Comparison of ENCODE assay signal across 27 cellular contexts in the genomic region with DNA sequence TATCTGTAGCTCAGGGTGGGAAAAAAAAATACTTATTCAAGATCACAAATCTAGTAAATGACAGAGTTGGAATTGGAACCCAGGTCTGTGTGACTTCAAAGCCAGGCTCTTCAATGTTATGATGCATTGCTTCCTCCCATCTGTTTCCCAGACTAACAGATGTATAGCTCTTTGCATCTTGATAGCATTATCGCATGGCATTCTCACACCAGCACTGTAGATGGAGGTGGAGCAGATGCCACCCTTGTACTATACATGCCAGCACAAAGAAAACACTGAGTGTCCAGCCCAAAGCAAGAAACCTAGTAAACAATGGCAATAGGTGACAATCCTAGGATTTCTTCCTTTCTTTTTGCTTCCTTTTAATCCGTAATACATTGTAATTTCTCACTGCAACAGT.
"Had no signal": no experiment of that assay in that cellular context is flagged by ENCODE, and none has a peak within 500 bp of the region (broad histone marks: within the 10 kb centered on the region; RNA-seq: fewer than 3 reads in every experiment).

No MANE protein-coding gene starts in this region.

- DNase-seq: activated CD4-positive, alpha-beta T cell treated with anti-CD3 and anti-CD28 coated beads for 36 hours; activated CD4-positive, alpha-beta T cell treated with anti-CD3 and anti-CD28 coated beads, Interleukin-2, amount 10 ng/mL, durations not matched to agents 7 days and 5 days; activated CD4-positive, alpha-beta T cell treated with anti-CD3 and anti-CD28 coated beads, Interleukin-2, amount 50 U/mL, for 4 hours; activated CD4-positive, CD25-positive, alpha-beta regulatory T cell; activated CD4-positive, CD25-positive, alpha-beta regulatory T cell treated with anti-CD3 and anti-CD28 coated beads, Interleukin-2, amount 50 U/mL, for 72 hours; activated CD8-positive, alpha-beta memory T cell treated with anti-CD3 and anti-CD28 coated beads for 24 hours; activated CD8-positive, alpha-beta T cell treated with anti-CD3 and anti-CD28 coated beads for 36 hours; activated effector memory CD4-positive, alpha-beta T cell treated with Interleukin-2 at 50 U/mL for 16 hours; activated gamma-delta T cell treated with Interleukin-2 at 50 U/mL for 16 hours; activated naive CD4-positive, alpha-beta T cell treated with anti-CD3 and anti-CD28 coated beads, Interleukin-2, amount 50 U/mL, for 16 hours; activated naive CD4-positive, alpha-beta T cell treated with Interleukin-2 at 50 U/mL for 16 hours; activated T-cell treated with anti-CD3 and anti-CD28 coated beads, Interleukin-2, amount 50 U/mL, for 4 hours; amniotic stem cell; brain microvascular endothelial cell; cortex of kidney; dermis blood vessel endothelial cell; effector CD4-positive, alpha-beta T cell; effector memory CD8-positive, alpha-beta T cell; erythroblast; foreskin keratinocyte; gastrocnemius medialis; head of caudate nucleus; T-helper 2 cell had no signal

- H3K9me3 ChIP-seq: esophagus muscularis mucosa, gastrocnemius medialis had no signal

- H3K27ac ChIP-seq: brain microvascular endothelial cell, esophagus muscularis mucosa, foreskin keratinocyte, gastrocnemius medialis had no signal

- H3K27ac Mint-ChIP-seq: activated CD4-positive, alpha-beta T cell treated with anti-CD3 and anti-CD28 coated beads for 36 hours; activated CD4-positive, alpha-beta T cell treated with anti-CD3 and anti-CD28 coated beads, Interleukin-2, amount 10 ng/mL, durations not matched to agents 7 days and 5 days; activated CD8-positive, alpha-beta T cell treated with anti-CD3 and anti-CD28 coated beads for 36 hours; activated naive CD8-positive, alpha-beta T cell; activated T-helper 17 cell treated with anti-CD3 and anti-CD28 coated beads, Interleukin-2, amount 50 U/mL, for 72 hours; effector memory CD8-positive, alpha-beta T cell had no signal

- H3K4me1 ChIP-seq: esophagus muscularis mucosa, foreskin keratinocyte, gastrocnemius medialis had no signal

- H3K27me3 ChIP-seq: brain microvascular endothelial cell, esophagus muscularis mucosa, foreskin keratinocyte, gastrocnemius medialis had no signal

- H3K36me3 ChIP-seq: brain microvascular endothelial cell, esophagus muscularis mucosa, gastrocnemius medialis had no signal

- H3K4me1 Mint-ChIP-seq: activated CD4-positive, alpha-beta T cell treated with anti-CD3 and anti-CD28 coated beads for 36 hours; activated CD4-positive, alpha-beta T cell treated with anti-CD3 and anti-CD28 coated beads, Interleukin-2, amount 10 ng/mL, durations not matched to agents 7 days and 5 days; activated T-helper 17 cell treated with anti-CD3 and anti-CD28 coated beads, Interleukin-2, amount 50 U/mL, for 72 hours; central memory CD8-positive, alpha-beta T cell had no signal

- H3K36me3 Mint-ChIP-seq: activated naive CD8-positive, alpha-beta T cell had no signal

- H3K27me3 Mint-ChIP-seq: activated CD4-positive, alpha-beta T cell treated with anti-CD3 and anti-CD28 coated beads for 36 hours; activated CD4-positive, alpha-beta T cell treated with anti-CD3 and anti-CD28 coated beads, Interleukin-2, amount 10 ng/mL, durations not matched to agents 7 days and 5 days; activated CD8-positive, alpha-beta T cell treated with anti-CD3 and anti-CD28 coated beads for 36 hours; activated naive CD8-positive, alpha-beta T cell; activated T-helper 17 cell treated with anti-CD3 and anti-CD28 coated beads, Interleukin-2, amount 50 U/mL, for 72 hours; central memory CD8-positive, alpha-beta T cell; effector memory CD8-positive, alpha-beta T cell had no signal

- H3K4me3 Mint-ChIP-seq: activated CD4-positive, alpha-beta T cell treated with anti-CD3 and anti-CD28 coated beads for 36 hours; activated CD4-positive, alpha-beta T cell treated with anti-CD3 and anti-CD28 coated beads, Interleukin-2, amount 10 ng/mL, durations not matched to agents 7 days and 5 days; activated CD8-positive, alpha-beta T cell treated with anti-CD3 and anti-CD28 coated beads for 36 hours; activated naive CD8-positive, alpha-beta T cell; activated T-cell treated with anti-CD3 and anti-CD28 coated beads, Interleukin-2, amount 50 U/mL, for 4 hours; activated T-helper 17 cell treated with anti-CD3 and anti-CD28 coated beads, Interleukin-2, amount 50 U/mL, for 72 hours; central memory CD8-positive, alpha-beta T cell; effector memory CD8-positive, alpha-beta T cell had no signal

- H3K4me3 ChIP-seq: esophagus muscularis mucosa, gastrocnemius medialis had no signal
